ENCODE assay signal across 1 cellular context in genomic region chr5:96934695-96935555, GRCh38.
TF ChIP-seq lines count a peak whose summit lies in the region.

No MANE protein-coding gene starts in this region.

TF ChIP-seq in HEK293, 187 proteins besides CTCF, POLR2A, EP300 and RAD21 (continued from another document):
- no peak for TF ChIP-seq ZNF48 (tag by site-specific recombination; IDR thresholded peaks at IDR 0.05)
TF ChIP-seq in HEK293: peak in this region for 94.
